In the genomic region with DNA sequence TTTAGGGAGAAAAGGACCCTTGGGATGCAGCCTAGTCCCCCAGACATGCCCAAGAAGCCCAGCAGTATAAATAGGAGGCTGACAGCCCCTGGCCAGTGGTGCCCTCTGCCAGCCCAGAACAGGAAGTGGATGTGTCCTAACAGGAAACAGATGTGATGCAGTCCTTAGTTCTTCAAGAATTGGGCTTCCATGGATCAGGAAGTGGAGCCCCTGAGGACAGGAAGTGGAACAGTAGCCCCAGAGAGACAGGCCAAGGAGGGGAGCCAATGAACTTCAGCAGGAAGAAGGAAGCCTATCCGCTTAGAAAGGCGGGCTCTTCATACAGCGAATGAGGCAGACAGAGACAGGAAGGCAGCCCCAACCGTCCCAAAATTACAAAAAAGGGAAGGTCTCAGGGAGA, we compare ENCODE assay signal across 8 cellular contexts. TPM values are rescaled to one million over a fixed set of nuclear protein-coding genes. Genes with fewer than 3 reads are reported as not detected.
DNase-seq lines count a peak whose midpoint lies in the region; ATAC-seq and TF ChIP-seq lines count a peak whose summit lies in the region.

No MANE protein-coding gene starts in this region.

- POLR2A ChIA-PET in RWPE1 (lab: Yijun Ruan, JAX; ENCODE audit: low non-redundant PET): no interaction called here

- H3K27ac ChIP-seq in RWPE1: peak overlapping the region; percentile 84
- H3K27ac ChIP-seq in esophagus muscularis mucosa (replicated peaks in 1 of 4): peak overlapping the region; percentile 84 to 91 (median 89)
- no peak overlapping the region for H3K27ac ChIP-seq in WERI-Rb-1

- TF ChIP-seq CTCF in RWPE1 (conservative IDR thresholded peaks at IDR 0.05; ENCODE audit: low read depth): no peak
- TF ChIP-seq CTCF in esophagus muscularis mucosa (IDR thresholded peaks at IDR 0.05): no peak
- TF ChIP-seq CTCF in WERI-Rb-1 (IDR thresholded peaks at IDR 0.05; ENCODE audit: low read depth, low read length): no peak

- TF ChIP-seq EP300 in esophagus muscularis mucosa (IDR thresholded peaks at IDR 0.05): no peak

- 66% methylated on average over 4 of the region's 4 CpGs for WGBS in esophagus muscularis mucosa

- H3K27me3 ChIP-seq in esophagus muscularis mucosa (no peaks in the 10 kb centered on the region), WERI-Rb-1 (ENCODE audit: insufficient read depth, low read depth, severe bottlenecking) (no peaks in the 10 kb centered on the region)

- peak; percentile 48 for DNase-seq in GM03348 (ENCODE audit: low spot score)
- DNase-seq in RWPE1 (ENCODE audit: low spot score): no peak
- no peak for DNase-seq in esophagus muscularis mucosa (ENCODE audit: extremely low spot score)
- peak; percentile 66 for DNase-seq in pons (ENCODE audit: low spot score)
- no peak for DNase-seq in stimulated activated CD4-positive, alpha-beta T cell treated with anti-CD3 and anti-CD28 coated beads, Interleukin-15, amount 100 ng/mL, for 24 hours
- DNase-seq in WERI-Rb-1: no peak

- peaks cover 0 to 4% (median 0%) of the 10 kb centered on the region in 4 donors for H3K36me3 ChIP-seq in esophagus muscularis mucosa
- H3K36me3 ChIP-seq in WERI-Rb-1: no peaks in the 10 kb centered on the region

- ATAC-seq in GM21737 (IDR thresholded peaks at IDR 0.05; ENCODE audit: unreplicated experiment) (no peak), HG03139 (IDR thresholded peaks at IDR 0.05; ENCODE audit: unreplicated experiment) (no peak)

- peaks cover 9 to 37% (median 28%) of the 10 kb centered on the region in 4 donors for H3K4me1 ChIP-seq in esophagus muscularis mucosa

- intact Hi-C loops in esophagus muscularis mucosa (cut with DNase I): no loop called here

- CTCF ChIA-PET in RWPE1 (lab: Yijun Ruan, JAX): interaction anchor here (0.6 to 3.8 kb wide), 2 partner anchors 59 to 940 kb away, joined by 3 to 47 read pairs; no protein-coding TSS in a partner anchor

- H3K4me3 ChIP-seq in esophagus muscularis mucosa (no peak overlapping the region), WERI-Rb-1 (ENCODE audit: low read depth, low read length) (no peak overlapping the region)

- H3K9me3 ChIP-seq in esophagus muscularis mucosa (no peaks in the 10 kb centered on the region), WERI-Rb-1 (ENCODE audit: severe bottlenecking) (no peaks in the 10 kb centered on the region)

- TF ChIP-seq POLR2A in esophagus muscularis mucosa (IDR thresholded peaks at IDR 0.05; ENCODE audit: low read depth): no peak

RNA-seq across cellular contexts. Expression of gene CTF1, which starts 7.2 kb away (rescaled TPM):
- 10 to 100 TPM in 2 of 4 donors, 1 to 10 TPM in 2; 6.2 to 18.8 (median 10.9) TPM for total RNA-seq in esophagus muscularis mucosa

RNA-seq across cellular contexts. Expression of gene BCL7C, which starts 9.7 kb away (rescaled TPM):
- total RNA-seq in esophagus muscularis mucosa: 10 to 100 TPM; 42.1 to 57.9 (median 45.5) TPM

RNA-seq across cellular contexts. Expression of gene FBXL19, which starts 19.8 kb away (rescaled TPM):
- 10 to 100 TPM; 12.1 to 28.1 (median 17.7) TPM for total RNA-seq in esophagus muscularis mucosa

RNA-seq across cellular contexts. Expression of gene ORAI3, which starts 45.3 kb away (rescaled TPM):
- 10 to 100 TPM; 33.0 to 56.5 (median 45.8) TPM for total RNA-seq in esophagus muscularis mucosa

RNA-seq across cellular contexts. Expression of gene SETD1A, which starts 54.0 kb away (rescaled TPM):
- 10 to 100 TPM in 2 of 4 donors, 1 to 10 TPM in 2; 7.1 to 25.4 (median 9.9) TPM for total RNA-seq in esophagus muscularis mucosa

Comparison
In these comparisons a context has a peak if more than half of its experiments do, and no peak if none do; other contexts are left out.
1. DNase-seq: peak in GM03348 (single experiment) and pons (single experiment); none in RWPE1 (single experiment), esophagus muscularis mucosa (single experiment), stimulated activated CD4-positive, alpha-beta T cell treated with anti-CD3 and anti-CD28 coated beads, Interleukin-15, amount 100 ng/mL, for 24 hours (single experiment) and WERI-Rb-1 (single experiment).